In genomic region chr15:40441736-40442531, GRCh38 we compare ENCODE assay signal across 8 cellular contexts. TPM values are rescaled to one million over a fixed set of nuclear protein-coding genes. Genes with fewer than 3 reads are reported as not detected.
DNase-seq lines count a peak whose midpoint lies in the region; ATAC-seq and TF ChIP-seq lines count a peak whose summit lies in the region.

No MANE protein-coding gene starts in this region.

- H3K36me3 ChIP-seq in Karpas-422 (ENCODE audit: insufficient read depth, low read length): no peaks in the 10 kb centered on the region
- H3K36me3 ChIP-seq in kidney epithelial cell (ENCODE audit: control insufficient read depth, insufficient read depth, low read length): no peaks in the 10 kb centered on the region

- H2AFZ ChIP-seq in Karpas-422 (ENCODE audit: low read length): no peak overlapping the region

- no peaks in the 10 kb centered on the region for H3K9me3 Mint-ChIP-seq in activated naive CD8-positive, alpha-beta T cell treated with anti-CD3 and anti-CD28 coated beads, Interleukin-2, amount 50 U/mL, for 24 hours
- H3K9me3 Mint-ChIP-seq in stimulated activated naive CD8-positive, alpha-beta T cell treated with anti-CD3 and anti-CD28 coated beads, Interleukin-15, amount 100 ng/mL, for 72 hours: no peaks in the 10 kb centered on the region

- peaks cover 27% of the 10 kb centered on the region for H3K27me3 Mint-ChIP-seq in activated naive CD8-positive, alpha-beta T cell treated with anti-CD3 and anti-CD28 coated beads, Interleukin-2, amount 50 U/mL, for 24 hours
- peaks cover 34% of the 10 kb centered on the region for H3K27me3 Mint-ChIP-seq in stimulated activated naive CD8-positive, alpha-beta T cell treated with anti-CD3 and anti-CD28 coated beads, Interleukin-15, amount 100 ng/mL, for 72 hours

- DNase-seq in GM12864 (ENCODE audit: low read depth) (no peak), Karpas-422 (peak; percentile 57), kidney epithelial cell (ENCODE audit: low read depth) (no peak), kidney glomerular epithelial cell (lab: John Stamatoyannopoulos, UW) (no peak)
- peak; percentile 34 for DNase-seq in activated naive CD8-positive, alpha-beta T cell treated with anti-CD3 and anti-CD28 coated beads, Interleukin-2, amount 50 U/mL, for 24 hours
- peak; percentile 42 to 47 for DNase-seq in stimulated activated naive CD8-positive, alpha-beta T cell treated with anti-CD3 and anti-CD28 coated beads, Interleukin-15, amount 100 ng/mL, for 72 hours

- H3K79me2 ChIP-seq in Karpas-422 (ENCODE audit: low read length): peaks cover 45% of the 10 kb centered on the region

- H3K4me1 ChIP-seq in Karpas-422 (ENCODE audit: low read length): peaks cover 37% of the 10 kb centered on the region

- no peak for ATAC-seq in activated naive CD8-positive, alpha-beta T cell treated with anti-CD3 and anti-CD28 coated beads, Interleukin-2, amount 50 U/mL, for 24 hours
- peak; percentile 15 for ATAC-seq in stimulated activated naive CD8-positive, alpha-beta T cell treated with anti-CD3 and anti-CD28 coated beads, Interleukin-15, amount 100 ng/mL, for 72 hours
- ATAC-seq in GM18868 (IDR thresholded peaks at IDR 0.05; ENCODE audit: unreplicated experiment) (no peak), GM18861 (IDR thresholded peaks at IDR 0.05; ENCODE audit: unreplicated experiment) (no peak)

- peak overlapping the region; percentile 85 for H3K9ac ChIP-seq in Karpas-422 (ENCODE audit: low read length)

- H3K27me3 ChIP-seq in Karpas-422 (ENCODE audit: low read length): no peaks in the 10 kb centered on the region
- H3K27me3 ChIP-seq in kidney epithelial cell (ENCODE audit: control insufficient read depth, insufficient read depth, low read length): peaks cover 25% of the 10 kb centered on the region

- peak overlapping the region; percentile 83 for H3K4me2 ChIP-seq in Karpas-422 (ENCODE audit: low read depth, low read length, poor library complexity, severe bottlenecking)

- no peaks in the 10 kb centered on the region for H3K9me2 ChIP-seq in Karpas-422 (replicated peaks; ENCODE audit: insufficient read depth, low read length)

- no peaks in the 10 kb centered on the region for H3K9me3 ChIP-seq in Karpas-422 (ENCODE audit: low read length)

- H3K4me3 ChIP-seq in GM12864 (ENCODE audit: low read depth, low read length) (peak overlapping the region; percentile 74), Karpas-422 (ENCODE audit: low read length) (peak overlapping the region; percentile 79), kidney epithelial cell (ENCODE audit: low read depth, low read length) (peak overlapping the region; percentile 62)

- peaks cover 51% of the 10 kb centered on the region for H3K4me1 Mint-ChIP-seq in activated naive CD8-positive, alpha-beta T cell treated with anti-CD3 and anti-CD28 coated beads, Interleukin-2, amount 50 U/mL, for 24 hours
- peaks cover 70% of the 10 kb centered on the region for H3K4me1 Mint-ChIP-seq in stimulated activated naive CD8-positive, alpha-beta T cell treated with anti-CD3 and anti-CD28 coated beads, Interleukin-15, amount 100 ng/mL, for 72 hours

- peak overlapping the region; percentile 81 for H3K4me3 Mint-ChIP-seq in activated naive CD8-positive, alpha-beta T cell treated with anti-CD3 and anti-CD28 coated beads, Interleukin-2, amount 50 U/mL, for 24 hours
- peak overlapping the region; percentile 91 to 95 for H3K4me3 Mint-ChIP-seq in stimulated activated naive CD8-positive, alpha-beta T cell treated with anti-CD3 and anti-CD28 coated beads, Interleukin-15, amount 100 ng/mL, for 72 hours

- peak overlapping the region; percentile 62 for H3K27ac Mint-ChIP-seq in activated naive CD8-positive, alpha-beta T cell treated with anti-CD3 and anti-CD28 coated beads, Interleukin-2, amount 50 U/mL, for 24 hours
- peak overlapping the region; percentile 72 to 91 for H3K27ac Mint-ChIP-seq in stimulated activated naive CD8-positive, alpha-beta T cell treated with anti-CD3 and anti-CD28 coated beads, Interleukin-15, amount 100 ng/mL, for 72 hours

- H4K20me1 ChIP-seq in Karpas-422 (ENCODE audit: insufficient read depth, low read depth, low read length): peaks cover 49% of the 10 kb centered on the region

- H3K27ac ChIP-seq in Karpas-422 (ENCODE audit: low read length): no peak overlapping the region

- H3K36me3 Mint-ChIP-seq in activated naive CD8-positive, alpha-beta T cell treated with anti-CD3 and anti-CD28 coated beads, Interleukin-2, amount 50 U/mL, for 24 hours (ENCODE audit: low read depth): peaks cover 2% of the 10 kb centered on the region

- TF ChIP-seq CTCF in GM12864 (IDR thresholded peaks at IDR 0.05; ENCODE audit: low read depth, low read length, missing control alignments): no peak
- TF ChIP-seq CTCF in kidney epithelial cell (IDR thresholded peaks at IDR 0.05; ENCODE audit: insufficient read depth, low read length, poor library complexity, severe bottlenecking): no peak

RNA-seq across cellular contexts. Expression of gene BAHD1, which starts 1.2 kb away (rescaled TPM):
- total RNA-seq in Karpas-422 (2014; rRNA removed; shearing (Covaris generic); ENCODE audit: low replicate concordance): 10.3 and 15.4 TPM in 2 replicates
- 15.2 and 15.7 TPM in 2 replicates for total RNA-seq in kidney epithelial cell

RNA-seq across cellular contexts. Expression of gene CHST14, which starts 28.9 kb away (rescaled TPM):
- 8.4 and 11.6 TPM in 2 replicates for total RNA-seq in Karpas-422 (2014; rRNA removed; shearing (Covaris generic); ENCODE audit: low replicate concordance)
- total RNA-seq in kidney epithelial cell: 24.2 and 25.8 TPM in 2 replicates

RNA-seq across cellular contexts. Expression of gene IVD, which starts 36.3 kb away (rescaled TPM):
- total RNA-seq in Karpas-422 (2014; rRNA removed; shearing (Covaris generic); ENCODE audit: low replicate concordance): 38.1 and 56.4 TPM in 2 replicates
- total RNA-seq in kidney epithelial cell: 41.1 and 46.8 TPM in 2 replicates

RNA-seq across cellular contexts. Expression of gene KNSTRN, which starts 59.4 kb away (rescaled TPM):
- total RNA-seq in Karpas-422 (2014; rRNA removed; shearing (Covaris generic); ENCODE audit: low replicate concordance): 34.5 and 43.1 TPM in 2 replicates
- 23.2 and 30.0 TPM in 2 replicates for total RNA-seq in kidney epithelial cell

Comparison
In these comparisons a context has a peak if more than half of its experiments do, and no peak if none do; other contexts are left out.
1. DNase-seq: peak in Karpas-422 (single experiment), activated naive CD8-positive, alpha-beta T cell treated with anti-CD3 and anti-CD28 coated beads, Interleukin-2, amount 50 U/mL, for 24 hours (single experiment) and stimulated activated naive CD8-positive, alpha-beta T cell treated with anti-CD3 and anti-CD28 coated beads, Interleukin-15, amount 100 ng/mL, for 72 hours (2 of 2); none in GM12864 (single experiment), kidney epithelial cell (single experiment) and kidney glomerular epithelial cell (single experiment).
2. Peak in every context shown above with its lines, with median percentiles within 50 percentile points of each other: H3K4me3 ChIP-seq.